19 cellular contexts compared by ENCODE assay signal in the genomic region with DNA sequence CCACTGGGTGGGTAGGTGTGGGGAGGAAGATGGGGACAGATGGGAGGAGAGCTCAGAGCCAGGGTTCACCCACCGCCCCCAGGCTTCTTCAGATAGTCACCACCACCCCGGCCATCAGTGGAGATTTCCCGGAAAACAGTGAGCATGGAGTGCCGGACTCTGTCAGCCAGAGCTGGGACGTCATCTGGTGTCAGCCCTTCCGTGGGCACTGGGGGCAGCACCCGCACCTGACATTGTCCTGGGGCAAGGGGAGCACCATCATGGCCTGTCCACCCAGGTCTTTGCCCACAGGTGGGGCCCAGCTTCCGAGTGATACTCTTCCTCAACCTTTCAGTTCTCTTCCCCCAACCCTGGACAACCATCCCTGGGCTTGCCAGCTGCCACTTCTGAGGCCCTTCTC. TPM values are rescaled to one million over a fixed set of nuclear protein-coding genes. Genes with fewer than 3 reads are reported as not detected.
A peak's percentile ranks its signal among the peaks of the same experiment; 100 is the strongest.
DNase-seq lines count a peak whose midpoint lies in the region; ATAC-seq, FAIRE-seq and TF ChIP-seq lines count a peak whose summit lies in the region.
"Had no signal": no experiment of that assay in that cellular context is flagged by ENCODE, and none has a peak within 500 bp of the region (broad histone marks: within the 10 kb centered on the region; RNA-seq: fewer than 3 reads in every experiment).

No MANE protein-coding gene starts in this region.

- peaks cover 0 to 6% of the 10 kb centered on the region in 2 experiments; a peak in 1 of 4 replicates for H3K4me1 ChIP-seq in SK-N-SH (ENCODE audit: control insufficient read depth in 1 of 2, insufficient read depth in 2 of 2, low read depth in 1 of 2, low read length in 1 of 2)
- H3K4me1 ChIP-seq in stomach: peaks cover 37 to 61% (median 45%) of the 10 kb centered on the region in 4 donors
- H3K4me1 ChIP-seq: ascending aorta, uterus had no signal

- POLR2A ChIA-PET in SK-N-SH (lab: Yijun Ruan, JAX): interaction anchor here (1.0 kb wide), 1 partner anchor 58 kb away, joined by 3 read pairs; no protein-coding TSS in a partner anchor
- POLR2A ChIA-PET in activated CD8-positive, alpha-beta T cell treated with anti-CD3 and anti-CD28 coated beads, Interleukin-2, amount 10 ng/mL, durations not matched to agents 7 days and 5 days (lab: Charles Lee): no interaction called here

- peaks cover 18% of the 10 kb centered on the region for H3K4me1 Mint-ChIP-seq in activated CD8-positive, alpha-beta T cell treated with anti-CD3 and anti-CD28 coated beads, Interleukin-2, amount 10 ng/mL, durations not matched to agents 7 days and 5 days (ENCODE audit: low read depth)
- H3K4me1 Mint-ChIP-seq in glutamatergic neuron (ENCODE audit: low read depth, unreplicated experiment): peaks cover 14% of the 10 kb centered on the region

- H3K27ac ChIP-seq in SK-N-SH (ENCODE audit: low read depth in 2 of 2, low read length in 1 of 2): no peak overlapping the region
- peak overlapping the region; percentile 39 to 75 (median 69) for H3K27ac ChIP-seq in stomach
- H3K27ac ChIP-seq: ascending aorta had no signal

- no peaks in the 10 kb centered on the region for H3K27me3 Mint-ChIP-seq in activated CD8-positive, alpha-beta T cell treated with anti-CD3 and anti-CD28 coated beads, Interleukin-2, amount 10 ng/mL, durations not matched to agents 7 days and 5 days (ENCODE audit: low read depth)
- peaks cover 10% of the 10 kb centered on the region for H3K27me3 Mint-ChIP-seq in glutamatergic neuron (ENCODE audit: unreplicated experiment)

- H4K20me1 ChIP-seq in SK-N-SH (ENCODE audit: insufficient read depth): no peaks in the 10 kb centered on the region

- no peak for FAIRE-seq in D721Med (lab: Jason Lieb, UNC)
- FAIRE-seq: colon had no signal

- peak overlapping the region; percentile 15 for H3K27ac Mint-ChIP-seq in activated CD8-positive, alpha-beta T cell treated with anti-CD3 and anti-CD28 coated beads, Interleukin-2, amount 10 ng/mL, durations not matched to agents 7 days and 5 days
- no peak overlapping the region for H3K27ac Mint-ChIP-seq in glutamatergic neuron (ENCODE audit: unreplicated experiment)
- H3K27ac Mint-ChIP-seq: T-helper 1 cell treated with Interleukin-12 subunit alpha and Interleukin-12 subunit beta and Interleukin-4 antibody, amounts not matched to agents 30 μg/mL and 1 μg/mL, for 36 hours had no signal

- TF ChIP-seq CTCF in SK-N-SH (IDR thresholded peaks at IDR 0.05) (no peak), glutamatergic neuron (IDR thresholded peaks at IDR 0.05; ENCODE audit: partially characterized antibody, unreplicated experiment) (no peak), stomach (IDR thresholded peaks at IDR 0.05) (no peak), D721Med (IDR thresholded peaks at IDR 0.05; ENCODE audit: insufficient read depth, missing control alignments) (no peak)

- H3K4me3 ChIP-seq in SK-N-SH (ENCODE audit: low read depth in 2 of 2, low read length in 1 of 2) (no peak overlapping the region), stomach (no peak overlapping the region)
- H3K4me3 ChIP-seq: ascending aorta, heart left ventricle, smooth muscle cell, uterus had no signal

- intact Hi-C loops in stomach (cut with DNase I; ENCODE audit: low total_unique reads): no loop called here

- peaks cover 26% of the 10 kb centered on the region for H3K79me2 ChIP-seq in SK-N-SH (ENCODE audit: insufficient read depth)

- H3K36me3 Mint-ChIP-seq in activated CD8-positive, alpha-beta T cell treated with anti-CD3 and anti-CD28 coated beads, Interleukin-2, amount 10 ng/mL, durations not matched to agents 7 days and 5 days (ENCODE audit: low read depth): peaks cover 40% of the 10 kb centered on the region
- peaks cover 6% of the 10 kb centered on the region for H3K36me3 Mint-ChIP-seq in glutamatergic neuron (ENCODE audit: unreplicated experiment)

- TF ChIP-seq EP300 in SK-N-SH (IDR thresholded peaks at IDR 0.05; ENCODE audit: borderline replicate concordance in 1 of 2, low read depth in 1 of 2, low read length in 1 of 2): no peak
- no peak for TF ChIP-seq EP300 in stomach (IDR thresholded peaks at IDR 0.05)

- no peak for TF ChIP-seq POLR2A in stomach (IDR thresholded peaks at IDR 0.05)

- WGBS in SK-N-SH (ENCODE audit: low lambda C conversion rate): 92% methylated on average over 4 of the region's 8 CpGs
- WGBS in stomach, 5 donors: 51 to 69% (median 60%) methylated on average over 7 to 8 of the region's 8 CpGs

- no peak overlapping the region for H3K4me2 ChIP-seq in SK-N-SH
- H3K4me2 ChIP-seq: smooth muscle cell had no signal

- H3K27me3 ChIP-seq in SK-N-SH (ENCODE audit: insufficient read depth) (no peaks in the 10 kb centered on the region), stomach (no peaks in the 10 kb centered on the region)
- H3K27me3 ChIP-seq: ascending aorta, heart left ventricle, uterus had no signal

- no peak overlapping the region for H3K9ac ChIP-seq in SK-N-SH

- ATAC-seq in SK-N-SH treated with all-trans-retinoic acid at 6 μM for 48 hours (0 out of 3 replicates have a peak, but pooled peaks have one; percentile 11), GM21381 (IDR thresholded peaks at IDR 0.05; ENCODE audit: unreplicated experiment) (no peak)
- no peak for ATAC-seq in activated CD8-positive, alpha-beta T cell treated with anti-CD3 and anti-CD28 coated beads, Interleukin-2, amount 10 ng/mL, durations not matched to agents 7 days and 5 days
- ATAC-seq: left ventricle myocardium superior had no signal

- H3K9me3 ChIP-seq in SK-N-SH (no peaks in the 10 kb centered on the region), stomach (no peaks in the 10 kb centered on the region)
- H3K9me3 ChIP-seq: ascending aorta, heart left ventricle, uterus had no signal

- H3K36me3 ChIP-seq in SK-N-SH (replicated peaks in 1 of 2; ENCODE audit: control insufficient read depth in 1 of 2, insufficient read depth in 2 of 2, low read length in 1 of 2) (peaks cover 5 to 36% of the 10 kb centered on the region in 2 experiments), stomach (peaks cover 42 to 69% (median 66%) of the 10 kb centered on the region in 4 donors)
- H3K36me3 ChIP-seq: uterus had no signal

- no peak for DNase-seq in SK-N-SH
- no peak for DNase-seq in activated CD8-positive, alpha-beta T cell treated with anti-CD3 and anti-CD28 coated beads, Interleukin-2, amount 10 ng/mL, durations not matched to agents 7 days and 5 days
- DNase-seq in glutamatergic neuron: no peak
- DNase-seq in stomach: no peak
- DNase-seq in NCI-H2029 treated with DMSO at 0.1 percent for 48 hours (lab: John Stamatoyannopoulos, UW): no peak
- DNase-seq in D721Med (ENCODE audit: insufficient read length, low spot score): no peak
- DNase-seq: activated naive CD4-positive, alpha-beta T cell; heart left ventricle; left ventricle myocardium superior; NCI-H748 treated with DMSO at 0.1 percent for 48 hours; SIG-M5; stimulated activated CD4-positive, alpha-beta T cell treated with anti-CD3 and anti-CD28 coated beads, Interleukin-4, amount 100 ng/mL, for 24 hours; uterus had no signal

- no peak overlapping the region for H3K4me3 Mint-ChIP-seq in activated CD8-positive, alpha-beta T cell treated with anti-CD3 and anti-CD28 coated beads, Interleukin-2, amount 10 ng/mL, durations not matched to agents 7 days and 5 days
- peak overlapping the region; percentile 38 for H3K4me3 Mint-ChIP-seq in glutamatergic neuron (ENCODE audit: unreplicated experiment)
- H3K4me3 Mint-ChIP-seq: T-helper 1 cell treated with Interleukin-12 subunit alpha and Interleukin-12 subunit beta and Interleukin-4 antibody, amounts not matched to agents 30 μg/mL and 1 μg/mL, for 36 hours had no signal

- CTCF ChIA-PET in SK-N-SH (lab: Yijun Ruan, JAX): interaction anchor here (1.2 to 1.3 kb wide), 2 partner anchors 22 to 40 kb away, joined by 3 to 5 read pairs; partner anchors contain the start of gene PBX2
- CTCF ChIA-PET in activated CD8-positive, alpha-beta T cell treated with anti-CD3 and anti-CD28 coated beads, Interleukin-2, amount 10 ng/mL, durations not matched to agents 7 days and 5 days (lab: Charles Lee): interaction anchor here (1.2 kb wide), 1 partner anchor 17 kb away, joined by 3 read pairs; the partner anchor contains the start of gene PRRT1

- no peaks in the 10 kb centered on the region for H3K9me2 ChIP-seq in SK-N-SH

- no peak for TF ChIP-seq RAD21 in SK-N-SH (IDR thresholded peaks at IDR 0.05; ENCODE audit: low read length)

- H3K9me3 Mint-ChIP-seq in activated CD8-positive, alpha-beta T cell treated with anti-CD3 and anti-CD28 coated beads, Interleukin-2, amount 10 ng/mL, durations not matched to agents 7 days and 5 days (ENCODE audit: insufficient read depth): no peaks in the 10 kb centered on the region
- peaks cover 16% of the 10 kb centered on the region for H3K9me3 Mint-ChIP-seq in glutamatergic neuron (ENCODE audit: unreplicated experiment)
- H3K9me3 Mint-ChIP-seq: T-helper 1 cell treated with Interleukin-12 subunit alpha and Interleukin-12 subunit beta and Interleukin-4 antibody, amounts not matched to agents 30 μg/mL and 1 μg/mL, for 36 hours had no signal

- no peak overlapping the region for H2AFZ ChIP-seq in SK-N-SH (ENCODE audit: low read depth)

- H3F3A ChIP-seq in SK-N-SH (replicated peaks; ENCODE audit: insufficient read depth): peaks cover 8% of the 10 kb centered on the region

RNA-seq across cellular contexts. Expression of gene EGFL8, which starts 4.8 kb away (rescaled TPM):
- polyA plus RNA-seq in SK-N-SH (2012; rRNA removed) (7.7 and 10.7 TPM in 2 replicates), stomach (10 to 100 TPM; 14.6 to 30.3 (median 16.6) TPM)
- 2.2 and 2.3 TPM in 2 replicates for polyA plus RNA-seq in SK-N-SH (2012; cell fraction: cytosol; rRNA removed)
- polyA plus RNA-seq in SK-N-SH (2012; cell fraction: nucleus; rRNA removed): 80.4 and 108 TPM in 2 replicates
- total RNA-seq in activated CD8-positive, alpha-beta T cell treated with anti-CD3 and anti-CD28 coated beads, Interleukin-2, amount 10 ng/mL, durations not matched to agents 7 days and 5 days: 10 to 100 TPM in 1 of 2 experiments, 1 to 10 TPM in 1; 9.8 to 12.2 TPM
- total RNA-seq in glutamatergic neuron (ENCODE audit: unreplicated experiment) (23.0 TPM), stomach (100 to 1,000 TPM in 1 of 5 donors, 10 to 100 TPM in 2, 1 to 10 TPM in 1, under 1 TPM in 1; 0.87 to 224 (median 10.1) TPM)

RNA-seq across cellular contexts. Expression of gene AGPAT1, which starts 6.7 kb away (rescaled TPM):
- polyA plus RNA-seq in SK-N-SH (2012; rRNA removed) (118 and 122 TPM in 2 replicates), stomach (10 to 100 TPM; 31.3 to 41.9 (median 36.2) TPM)
- polyA plus RNA-seq in SK-N-SH (2012; cell fraction: cytosol; rRNA removed): 59.9 and 92.2 TPM in 2 replicates
- polyA plus RNA-seq in SK-N-SH (2012; cell fraction: nucleus; rRNA removed): 85.0 and 85.2 TPM in 2 replicates
- 10 to 100 TPM; 40.4 to 46.6 TPM for total RNA-seq in activated CD8-positive, alpha-beta T cell treated with anti-CD3 and anti-CD28 coated beads, Interleukin-2, amount 10 ng/mL, durations not matched to agents 7 days and 5 days
- total RNA-seq in glutamatergic neuron (ENCODE audit: unreplicated experiment) (136 TPM), stomach (10 to 100 TPM in 4 of 5 donors, 1 to 10 TPM in 1; 7.3 to 52.6 (median 33.5) TPM)

RNA-seq across cellular contexts. Expression of gene RNF5, which starts 9.0 kb away (rescaled TPM):
- 74.8 and 110 TPM in 2 replicates for polyA plus RNA-seq in SK-N-SH (2012; rRNA removed)
- polyA plus RNA-seq in SK-N-SH (2012; cell fraction: cytosol; rRNA removed): 90.1 and 105 TPM in 2 replicates
- polyA plus RNA-seq in SK-N-SH (2012; cell fraction: nucleus; rRNA removed): 11.7 and 31.8 TPM in 2 replicates
- total RNA-seq in activated CD8-positive, alpha-beta T cell treated with anti-CD3 and anti-CD28 coated beads, Interleukin-2, amount 10 ng/mL, durations not matched to agents 7 days and 5 days: 10 to 100 TPM; 40.4 to 43.3 TPM
- 103 TPM for total RNA-seq in glutamatergic neuron (ENCODE audit: unreplicated experiment)
- total RNA-seq in stomach: 10 to 100 TPM; 22.6 to 71.4 (median 50.9) TPM
- polyA plus RNA-seq in stomach: 100 to 1,000 TPM in 1 of 3 donors, 10 to 100 TPM in 2; 92.5 to 107 (median 93.2) TPM

RNA-seq across cellular contexts. Expression of gene AGER, which starts 14.8 kb away (rescaled TPM):
- polyA plus RNA-seq in SK-N-SH (2012; rRNA removed) (2.9 and 3.5 TPM in 2 replicates), stomach (10 to 100 TPM; 13.0 to 18.0 (median 16.9) TPM)
- 0.68 and 0.80 TPM in 2 replicates for polyA plus RNA-seq in SK-N-SH (2012; cell fraction: cytosol; rRNA removed)
- polyA plus RNA-seq in SK-N-SH (2012; cell fraction: nucleus; rRNA removed): 25.0 and 43.7 TPM in 2 replicates
- total RNA-seq in activated CD8-positive, alpha-beta T cell treated with anti-CD3 and anti-CD28 coated beads, Interleukin-2, amount 10 ng/mL, durations not matched to agents 7 days and 5 days: 10 to 100 TPM; 27.8 to 29.9 TPM
- total RNA-seq in glutamatergic neuron (ENCODE audit: unreplicated experiment) (13.2 TPM), stomach (10 to 100 TPM in 2 of 5 donors, 1 to 10 TPM in 2, under 1 TPM in 1; 0.87 to 35.6 (median 2.8) TPM)

RNA-seq across cellular contexts. Expression of gene PPT2, which starts 15.3 kb away (rescaled TPM):
- 32.7 and 42.1 TPM in 2 replicates for polyA plus RNA-seq in SK-N-SH (2012; rRNA removed)
- 20.3 and 24.4 TPM in 2 replicates for polyA plus RNA-seq in SK-N-SH (2012; cell fraction: cytosol; rRNA removed)
- 62.6 and 76.3 TPM in 2 replicates for polyA plus RNA-seq in SK-N-SH (2012; cell fraction: nucleus; rRNA removed)
- total RNA-seq in activated CD8-positive, alpha-beta T cell treated with anti-CD3 and anti-CD28 coated beads, Interleukin-2, amount 10 ng/mL, durations not matched to agents 7 days and 5 days: 10 to 100 TPM; 15.4 to 17.1 TPM
- 55.1 TPM for total RNA-seq in glutamatergic neuron (ENCODE audit: unreplicated experiment)
- total RNA-seq in stomach: 10 to 100 TPM in 4 of 5 donors, 1 to 10 TPM in 1; 5.8 to 73.0 (median 35.7) TPM
- 10 to 100 TPM in 1 of 3 donors, 1 to 10 TPM in 2; 5.8 to 11.1 (median 7.9) TPM for polyA plus RNA-seq in stomach

Comparison
In these comparisons a context has a peak if more than half of its experiments do, and no peak if none do; other contexts are left out.
1. H3K27ac ChIP-seq: peak in stomach (5 of 5); none in SK-N-SH (0 of 2).